Comparison of ENCODE assay signal across 1 cellular context in genomic region chr3:129793947-129794318, GRCh38.
TF ChIP-seq lines count a peak whose summit lies in the region.

No MANE protein-coding gene starts in this region.

TF ChIP-seq in neural cell, 6 proteins besides CTCF, POLR2A, EP300 and RAD21 (continued from another document):
- TF ChIP-seq REST (IDR thresholded peaks at IDR 0.05; ENCODE audit: borderline replicate concordance): no peak
- TF ChIP-seq MXI1 (conservative IDR thresholded peaks at IDR 0.05; ENCODE audit: poor library complexity, severe bottlenecking): peak; percentile 40
